8 cellular contexts compared by ENCODE assay signal in genomic region chr2:102166189-102166845, GRCh38.
DNase-seq lines count a peak whose midpoint lies in the region; TF ChIP-seq lines count a peak whose summit lies in the region.

No MANE protein-coding gene starts in this region.

- H3K4me2 ChIP-seq in MM.1S (ENCODE audit: low read depth, low read length): no peak overlapping the region

- no peaks in the 10 kb centered on the region for H3K9me3 Mint-ChIP-seq in nephron

- H3K36me3 Mint-ChIP-seq in nephron (ENCODE audit: low read depth): peaks cover 13% of the 10 kb centered on the region

- no peaks in the 10 kb centered on the region for H3K27me3 ChIP-seq in MM.1S (replicated peaks; ENCODE audit: insufficient read depth, low read length)

- no peak overlapping the region for H3K27ac Mint-ChIP-seq in nephron

- H3K36me3 ChIP-seq in MM.1S (replicated peaks; ENCODE audit: insufficient read depth, low read length): no peaks in the 10 kb centered on the region

- H3K4me1 Mint-ChIP-seq in nephron: no peaks in the 10 kb centered on the region

- DNase-seq in CD1c-positive myeloid dendritic cell (ENCODE audit: extremely low spot score) (peak; percentile 7), NCI-H526 treated with DMSO at 0.1 percent for 48 hours (lab: John Stamatoyannopoulos, UW) (peak; percentile 26), epithelial cell of prostate (ENCODE audit: low read depth, low spot score) (no peak), middle frontal gyrus (ENCODE audit: extremely low spot score, low spot score) (no peak), HuH-7 (ENCODE audit: low spot score) (no peak), MM.1S (no peak), NCI-H2107 treated with DMSO at 0.1 percent for 48 hours (lab: John Stamatoyannopoulos, UW; ENCODE audit: unreplicated experiment) (no peak)

- H4K20me1 ChIP-seq in MM.1S (ENCODE audit: insufficient read depth, low read length): no peaks in the 10 kb centered on the region

- TF ChIP-seq CTCF in nephron (IDR thresholded peaks at IDR 0.05; ENCODE audit: unreplicated experiment in 3 of 3) (peak; percentile 51 to 58 (median 56)), MM.1S (IDR thresholded peaks at IDR 0.05; ENCODE audit: low read length) (no peak)

- no peaks in the 10 kb centered on the region for H3K4me1 ChIP-seq in MM.1S (ENCODE audit: low read length)

- no peaks in the 10 kb centered on the region for H3K79me2 ChIP-seq in MM.1S (ENCODE audit: low read length)

- no peak overlapping the region for H2AFZ ChIP-seq in MM.1S (ENCODE audit: low read length)

- no peak overlapping the region for H3K9ac ChIP-seq in MM.1S (ENCODE audit: low read length)

- no peaks in the 10 kb centered on the region for H3K27me3 Mint-ChIP-seq in nephron (ENCODE audit: low read depth)

- no peaks in the 10 kb centered on the region for H3K9me2 ChIP-seq in MM.1S (replicated peaks; ENCODE audit: insufficient read depth, low read length)

- H3K4me3 ChIP-seq in MM.1S (ENCODE audit: low read length): no peak overlapping the region

- H3F3A ChIP-seq in MM.1S (ENCODE audit: insufficient read depth, low read length): no peaks in the 10 kb centered on the region

- no peaks in the 10 kb centered on the region for H3K9me3 ChIP-seq in MM.1S (replicated peaks; ENCODE audit: insufficient read depth, low read length)

- H3K27ac ChIP-seq in epithelial cell of prostate: peak overlapping the region; percentile 22
- H3K27ac ChIP-seq in MM.1S (ENCODE audit: low read length): no peak overlapping the region

- no peak overlapping the region for H3K4me3 Mint-ChIP-seq in nephron

Comparison
In these comparisons a context has a peak if more than half of its experiments do, and no peak if none do; other contexts are left out.
1. DNase-seq: peak in CD1c-positive myeloid dendritic cell (single experiment) and NCI-H526 treated with DMSO at 0.1 percent for 48 hours (single experiment); none in epithelial cell of prostate (single experiment), middle frontal gyrus (single experiment), HuH-7 (single experiment), MM.1S (single experiment) and NCI-H2107 treated with DMSO at 0.1 percent for 48 hours (single experiment).